In genomic region chr12:14322403-14322802, GRCh38 we compare ENCODE assay signal across 15 cellular contexts.
"Had no signal": no experiment of that assay in that cellular context is flagged by ENCODE, and none has a peak within 500 bp of the region (broad histone marks: within the 10 kb centered on the region; RNA-seq: fewer than 3 reads in every experiment).

No MANE protein-coding gene starts in this region.

- H3K36me3 Mint-ChIP-seq: natural killer cell, type B pancreatic cell had no signal

- H3K27ac Mint-ChIP-seq: activated naive CD4-positive, alpha-beta T cell treated with anti-CD3 and anti-CD28 coated beads for 36 hours; activated naive CD8-positive, alpha-beta T cell treated with anti-CD3 and anti-CD28 coated beads, Interleukin-2, amount 50 U/mL, for 24 hours; activated T-helper 17 cell treated with anti-CD3 and anti-CD28 coated beads, Interleukin-2, amount 50 U/mL, for 72 hours; natural killer cell; T-helper 2 cell treated with Interferon-gamma antibody and Interleukin-4, amounts not matched to agents 5 μg/mL and 100 μg/mL, for 36 hours; type B pancreatic cell had no signal

- H3K27me3 Mint-ChIP-seq: activated naive CD8-positive, alpha-beta T cell treated with anti-CD3 and anti-CD28 coated beads, Interleukin-2, amount 50 U/mL, for 24 hours; activated T-helper 17 cell treated with anti-CD3 and anti-CD28 coated beads, Interleukin-2, amount 50 U/mL, for 72 hours; type B pancreatic cell had no signal

- H3K4me1 Mint-ChIP-seq: activated naive CD8-positive, alpha-beta T cell treated with anti-CD3 and anti-CD28 coated beads, Interleukin-2, amount 50 U/mL, for 24 hours; activated T-helper 17 cell treated with anti-CD3 and anti-CD28 coated beads, Interleukin-2, amount 50 U/mL, for 72 hours; natural killer cell had no signal

- DNase-seq: activated naive CD4-positive, alpha-beta T cell treated with anti-CD3 and anti-CD28 coated beads for 36 hours; activated naive CD8-positive, alpha-beta T cell treated with anti-CD3 and anti-CD28 coated beads, Interleukin-2, amount 50 U/mL, for 24 hours; activated T-cell treated with anti-CD3 and anti-CD28 coated beads for 4 hours; foreskin melanocyte; mesendoderm; natural killer cell; right cardiac atrium; small intestine; stimulated activated CD4-positive, alpha-beta T cell treated with anti-CD3 and anti-CD28 coated beads, Interleukin-4, amount 100 ng/mL, for 4 hours; stimulated activated CD8-positive, alpha-beta memory T cell treated with anti-CD3 and anti-CD28 coated beads, Interleukin-4, amount 100 ng/mL, for 48 hours; stimulated activated naive CD4-positive, alpha-beta T cell treated with Interleukin-2 at 50 U/mL for 16 hours; substantia nigra had no signal

- H3K9me3 Mint-ChIP-seq: activated naive CD4-positive, alpha-beta T cell treated with anti-CD3 and anti-CD28 coated beads for 36 hours; activated naive CD8-positive, alpha-beta T cell treated with anti-CD3 and anti-CD28 coated beads, Interleukin-2, amount 50 U/mL, for 24 hours; activated T-helper 17 cell treated with anti-CD3 and anti-CD28 coated beads, Interleukin-2, amount 50 U/mL, for 72 hours; natural killer cell; T-helper 2 cell treated with Interferon-gamma antibody and Interleukin-4, amounts not matched to agents 5 μg/mL and 100 μg/mL, for 36 hours had no signal

- ATAC-seq: activated naive CD8-positive, alpha-beta T cell treated with anti-CD3 and anti-CD28 coated beads, Interleukin-2, amount 50 U/mL, for 24 hours; activated T-helper 17 cell treated with anti-CD3 and anti-CD28 coated beads, Interleukin-2, amount 50 U/mL, for 72 hours; natural killer cell; right cardiac atrium had no signal

- H3K4me3 Mint-ChIP-seq: activated naive CD4-positive, alpha-beta T cell treated with anti-CD3 and anti-CD28 coated beads for 36 hours; activated naive CD8-positive, alpha-beta T cell treated with anti-CD3 and anti-CD28 coated beads, Interleukin-2, amount 50 U/mL, for 24 hours; activated T-helper 17 cell treated with anti-CD3 and anti-CD28 coated beads, Interleukin-2, amount 50 U/mL, for 72 hours; natural killer cell; T-helper 2 cell treated with Interferon-gamma antibody and Interleukin-4, amounts not matched to agents 5 μg/mL and 100 μg/mL, for 36 hours; type B pancreatic cell had no signal
